9 cellular contexts compared by ENCODE assay signal in genomic region chr17:52647411-52647810, GRCh38.
"Had no signal": no experiment of that assay in that cellular context is flagged by ENCODE, and none has a peak within 500 bp of the region (broad histone marks: within the 10 kb centered on the region; RNA-seq: fewer than 3 reads in every experiment).

No MANE protein-coding gene starts in this region.

- H3K4me3 ChIP-seq: GM23248, GM23338, HAP-1 had no signal

- ATAC-seq: GM23338, HCT116 had no signal

- H3K27ac ChIP-seq: GM23248 had no signal

- DNase-seq: GM23248, GOT3, H7, H9, HCEC 1CT, HFFc6 had no signal

- H3K4me1 ChIP-seq: HAP-1 had no signal

- H3K36me3 ChIP-seq: HAP-1 had no signal

- H3K9me3 ChIP-seq: HAP-1 had no signal
